In the genomic region with DNA sequence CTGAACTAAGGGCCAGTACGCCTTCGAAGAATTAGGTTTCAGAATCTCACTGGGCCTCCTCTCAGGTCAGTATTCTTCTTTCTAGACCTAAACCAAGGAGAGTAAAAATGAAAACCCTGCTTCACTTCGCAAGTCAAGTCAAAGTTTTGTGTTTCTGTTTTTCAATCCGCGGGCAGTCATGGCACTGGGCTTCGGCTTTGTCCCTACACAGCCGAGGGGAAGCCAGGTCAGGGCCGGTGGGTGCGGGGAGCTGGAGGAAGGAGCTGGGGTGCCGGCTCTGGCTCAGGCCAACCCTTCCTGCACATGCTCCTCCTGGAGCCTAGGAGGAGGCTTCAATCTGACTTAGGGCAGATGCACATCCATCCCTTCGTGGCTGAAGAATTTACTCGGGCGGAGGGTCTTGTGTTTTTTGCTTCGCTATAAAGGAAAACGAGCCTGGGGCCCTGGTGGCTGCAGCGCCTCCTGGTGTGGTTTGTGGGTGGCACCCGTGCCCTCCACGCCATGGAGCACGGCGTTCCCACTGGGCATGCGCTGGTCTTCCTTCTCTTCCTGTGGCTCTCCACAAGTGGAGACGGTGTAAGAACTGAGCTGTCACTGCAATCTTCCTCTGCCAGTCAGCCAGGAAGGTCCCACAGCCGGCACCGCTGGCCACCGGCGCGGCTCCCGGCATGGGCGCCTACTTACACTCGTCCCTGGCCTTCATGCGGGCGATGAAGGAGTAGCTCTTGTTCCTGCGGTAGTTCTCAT, we compare ENCODE assay signal across 21 cellular contexts. TPM values are rescaled to one million over a fixed set of nuclear protein-coding genes. Genes with fewer than 3 reads are reported as not detected.
DNase-seq lines count a peak whose midpoint lies in the region; ATAC-seq, FAIRE-seq and TF ChIP-seq lines count a peak whose summit lies in the region.
"Had no signal": no experiment of that assay in that cellular context is flagged by ENCODE, and none has a peak within 500 bp of the region (broad histone marks: within the 10 kb centered on the region; RNA-seq: fewer than 3 reads in every experiment).

No MANE protein-coding gene starts in this region.

- H3K79me1 ChIP-seq in H9 (ENCODE audit: insufficient read depth, low read depth, low read length, poor library complexity, severe bottlenecking): no peaks in the 10 kb centered on the region

- H3K23ac ChIP-seq in H9 (ENCODE audit: insufficient read length, low read depth, low read length): no peak overlapping the region

- H3K27ac Mint-ChIP-seq in H9: peak overlapping the region in 2 of 3 experiments; percentile 17 to 71; a peak in 3 of 7 replicates
- H3K27ac Mint-ChIP-seq in nephron progenitor cell: peak overlapping the region; percentile 90
- no peak overlapping the region for H3K27ac Mint-ChIP-seq in activated naive CD4-positive, alpha-beta T cell treated with anti-CD3 and anti-CD28 coated beads, Interleukin-2, amount 50 U/mL, for 72 hours
- H3K27ac Mint-ChIP-seq: stimulated activated naive CD8-positive, alpha-beta T cell treated with anti-CD3 and anti-CD28 coated beads, Interleukin-15, Interleukin-2, amounts not matched to agents 100 ng/mL and 50 ng/mL, for 24 hours had no signal

- peaks cover 3% of the 10 kb centered on the region for H4K20me1 ChIP-seq in H9 (ENCODE audit: control insufficient read depth, insufficient read depth, insufficient read length)

- peaks cover 39 to 72% (median 64%) of the 10 kb centered on the region in 3 experiments; a peak in 6 of 7 replicates for H3K36me3 Mint-ChIP-seq in H9 (ENCODE audit: insufficient read depth in 1 of 3, low read depth in 3 of 3)
- H3K36me3 Mint-ChIP-seq in nephron progenitor cell (ENCODE audit: low read depth): peaks cover 23% of the 10 kb centered on the region
- H3K36me3 Mint-ChIP-seq in activated naive CD4-positive, alpha-beta T cell treated with anti-CD3 and anti-CD28 coated beads, Interleukin-2, amount 50 U/mL, for 72 hours: no peaks in the 10 kb centered on the region

- no CpG with 5 or more reads among the region's 33 CpGs for WGBS in H9 (ENCODE audit: extremely low coverage, insufficient read length, low lambda C conversion rate)

- no peak overlapping the region for H4K5ac ChIP-seq in H9 (ENCODE audit: insufficient read length, low read depth, low read length)

- H3T11ph ChIP-seq in H9 (ENCODE audit: low read length): no peak overlapping the region

- no peak overlapping the region for H2BK15ac ChIP-seq in H9 (ENCODE audit: low read depth, low read length)

- ATAC-seq in HG02884 (IDR thresholded peaks at IDR 0.05; ENCODE audit: unreplicated experiment) (no peak), HG02885 (IDR thresholded peaks at IDR 0.05; ENCODE audit: poor library complexity, unreplicated experiment) (no peak)
- no peak for ATAC-seq in activated naive CD4-positive, alpha-beta T cell treated with anti-CD3 and anti-CD28 coated beads, Interleukin-2, amount 50 U/mL, for 72 hours
- ATAC-seq: upper lobe of right lung had no signal

- H3K4me2 ChIP-seq in H9 (ENCODE audit: insufficient read depth, insufficient read length, low read length): no peak overlapping the region

- no peak overlapping the region for H2BK5ac ChIP-seq in H9 (ENCODE audit: insufficient read length, low read length)

- H3K9me3 Mint-ChIP-seq in H9: no peaks in the 10 kb centered on the region
- H3K9me3 Mint-ChIP-seq in nephron progenitor cell: no peaks in the 10 kb centered on the region
- no peaks in the 10 kb centered on the region for H3K9me3 Mint-ChIP-seq in activated naive CD4-positive, alpha-beta T cell treated with anti-CD3 and anti-CD28 coated beads, Interleukin-2, amount 50 U/mL, for 72 hours
- H3K9me3 Mint-ChIP-seq: stimulated activated naive CD8-positive, alpha-beta T cell treated with anti-CD3 and anti-CD28 coated beads, Interleukin-15, Interleukin-2, amounts not matched to agents 100 ng/mL and 50 ng/mL, for 24 hours had no signal

- H2AK5ac ChIP-seq in H9 (ENCODE audit: insufficient read length, low read length): no peak overlapping the region

- no peak overlapping the region for H3K18ac ChIP-seq in H9 (ENCODE audit: insufficient read length, low read depth, low read length)

- H3K9me3 ChIP-seq in BE2C (no peaks in the 10 kb centered on the region), H9 (ENCODE audit: control insufficient read depth, low read depth, low read length) (no peaks in the 10 kb centered on the region)
- H3K9me3 ChIP-seq: Peyer's patch, upper lobe of right lung had no signal

- no peak for FAIRE-seq in bronchial epithelial cell (lab: Jason Lieb, UNC)
- FAIRE-seq: colon, frontal cortex had no signal

- H3K27ac ChIP-seq in H9 (ENCODE audit: insufficient read length, low read depth, low read length): no peak overlapping the region
- H3K27ac ChIP-seq: Peyer's patch, upper lobe of right lung had no signal

- no peaks in the 10 kb centered on the region for H3K23me2 ChIP-seq in H9 (ENCODE audit: insufficient read length, low read depth, low read length, poor library complexity, severe bottlenecking)

- no peak overlapping the region for H2AFZ ChIP-seq in H9 (ENCODE audit: low read length)

- no peak overlapping the region for H3K4ac ChIP-seq in H9 (ENCODE audit: low read depth, low read length)

- no peak overlapping the region for H3K9ac ChIP-seq in H9 (ENCODE audit: extremely low read depth, insufficient read length, low read length)

- peak; percentile 29; the same call in 1 of the 2 replicates for TF ChIP-seq CTCF in BE2C (IDR thresholded peaks at IDR 0.05; ENCODE audit: low read depth, low read length)
- peak; percentile 43; the same call in 2 of the 3 replicates for TF ChIP-seq CTCF in H9 (conservative IDR thresholded peaks at IDR 0.05)
- TF ChIP-seq CTCF in bronchial epithelial cell (IDR thresholded peaks at IDR 0.05; ENCODE audit: insufficient read depth, low read length, severe bottlenecking): peak; percentile 14
- TF ChIP-seq CTCF in nephron progenitor cell (IDR thresholded peaks at IDR 0.05): no peak

- no peak overlapping the region for H2BK12ac ChIP-seq in H9 (ENCODE audit: insufficient read length, low read depth, low read length)

- H3K4me1 Mint-ChIP-seq in H9 (no peaks in the 10 kb centered on the region), nephron progenitor cell (no peaks in the 10 kb centered on the region)

- H3K56ac ChIP-seq in H9 (ENCODE audit: insufficient read length, low read depth, low read length): no peak overlapping the region

- H3K4me1 ChIP-seq in BE2C (no peaks in the 10 kb centered on the region), H9 (ENCODE audit: insufficient read depth, low read length) (no peaks in the 10 kb centered on the region)
- H3K4me1 ChIP-seq: Peyer's patch, upper lobe of right lung had no signal

- no peak overlapping the region for H3K14ac ChIP-seq in H9 (ENCODE audit: insufficient read depth, low read length)

- no peak overlapping the region for H3K4me3 ChIP-seq in BE2C (ENCODE audit: low read depth, low read length)
- H3K4me3 ChIP-seq in bronchial epithelial cell (ENCODE audit: low read depth, low read length): no peak overlapping the region
- H3K4me3 ChIP-seq: Peyer's patch, upper lobe of right lung had no signal

- H3K4me3 Mint-ChIP-seq in H9 (no peak overlapping the region), nephron progenitor cell (no peak overlapping the region)
- H3K4me3 Mint-ChIP-seq: stimulated activated naive CD8-positive, alpha-beta T cell treated with anti-CD3 and anti-CD28 coated beads, Interleukin-15, Interleukin-2, amounts not matched to agents 100 ng/mL and 50 ng/mL, for 24 hours had no signal

- H3K36me3 ChIP-seq in BE2C: peaks cover 78% of the 10 kb centered on the region
- peaks cover 33% of the 10 kb centered on the region for H3K36me3 ChIP-seq in bronchial epithelial cell (ENCODE audit: control insufficient read depth, insufficient read depth, low read length)

- H3K79me2 ChIP-seq in H9 (ENCODE audit: insufficient read depth, low read length): no peaks in the 10 kb centered on the region

- no peaks in the 10 kb centered on the region for H3K27me3 ChIP-seq in BE2C
- H3K27me3 ChIP-seq in H9 (ENCODE audit: insufficient read depth, low read length): no peaks in the 10 kb centered on the region
- no peaks in the 10 kb centered on the region for H3K27me3 ChIP-seq in bronchial epithelial cell (ENCODE audit: control insufficient read depth, insufficient read depth, low read length)
- H3K27me3 ChIP-seq: Peyer's patch, upper lobe of right lung had no signal

- no peak overlapping the region for H4K8ac ChIP-seq in H9 (replicated peaks; ENCODE audit: insufficient read length, low read depth, low read length)

- H2BK120ac ChIP-seq in H9 (ENCODE audit: low read depth, low read length, poor library complexity, severe bottlenecking): no peak overlapping the region

- H4K91ac ChIP-seq in H9 (ENCODE audit: insufficient read length, low read depth, low read length): no peak overlapping the region

- H2BK20ac ChIP-seq in H9 (ENCODE audit: low read depth, low read length, poor library complexity, severe bottlenecking): no peak overlapping the region

- no peak for DNase-seq in BE2C
- no peak for DNase-seq in H9
- no peak for DNase-seq in bronchial epithelial cell (ENCODE audit: low read depth)
- DNase-seq in nephron progenitor cell: no peak
- no peak for DNase-seq in activated naive CD4-positive, alpha-beta T cell treated with anti-CD3 and anti-CD28 coated beads, Interleukin-2, amount 50 U/mL, for 72 hours (ENCODE audit: low spot score in 2 of 2)
- no peak for DNase-seq in GDM1 (lab: John Stamatoyannopoulos, UW)
- DNase-seq: activated CD4-positive, CD25-positive, alpha-beta regulatory T cell treated with anti-CD3 and anti-CD28 coated beads, Interleukin-2, amount 50 U/mL, for 72 hours; midbrain; NCI-H1417 treated with DMSO at 0.1 percent for 48 hours; NCI-H2171 treated with DMSO at 0.1 percent for 48 hours; Peyer's patch; retina; upper lobe of right lung had no signal

- H3K27me3 Mint-ChIP-seq in H9 (ENCODE audit: low read depth) (no peaks in the 10 kb centered on the region), nephron progenitor cell (ENCODE audit: low read depth, poor library complexity) (no peaks in the 10 kb centered on the region)
- H3K27me3 Mint-ChIP-seq: stimulated activated naive CD8-positive, alpha-beta T cell treated with anti-CD3 and anti-CD28 coated beads, Interleukin-15, Interleukin-2, amounts not matched to agents 100 ng/mL and 50 ng/mL, for 24 hours had no signal

RNA-seq across cellular contexts. Expression of a gene that starts 22.5 kb away (rescaled TPM):
- 13.8 TPM for polyA plus RNA-seq in BE2C (2012; ENCODE audit: insufficient read depth, insufficient read length, low read depth)
- 5.7 and 6.4 TPM in 2 replicates for total RNA-seq in H9 (2021)
- 0.77 and 1.1 TPM in 2 replicates for total RNA-seq in bronchial epithelial cell
- 1 to 10 TPM; 3.1 to 4.3 TPM for total RNA-seq in activated naive CD4-positive, alpha-beta T cell treated with anti-CD3 and anti-CD28 coated beads, Interleukin-2, amount 50 U/mL, for 72 hours

RNA-seq across cellular contexts. Expression of a gene that starts 22.7 kb away (rescaled TPM):
- polyA plus RNA-seq in BE2C (2012; ENCODE audit: insufficient read depth, insufficient read length, low read depth): not detected
- total RNA-seq in H9 (2021) (0.44 and 0.53 TPM in 2 replicates), bronchial epithelial cell (0.26 and 0.51 TPM in 2 replicates)
- total RNA-seq in activated naive CD4-positive, alpha-beta T cell treated with anti-CD3 and anti-CD28 coated beads, Interleukin-2, amount 50 U/mL, for 72 hours: not detected
- total RNA-seq: frontal cortex, G401, M059J, Peyer's patch, upper lobe of right lung had no signal
- polyA plus RNA-seq: neural cell had no signal

RNA-seq across cellular contexts. Expression of a gene that starts 23.6 kb away (rescaled TPM):
- 178 TPM for polyA plus RNA-seq in BE2C (2012; ENCODE audit: insufficient read depth, insufficient read length, low read depth)
- total RNA-seq in H9 (2021): 92.2 and 101 TPM in 2 replicates
- total RNA-seq in bronchial epithelial cell: 2.4 and 5.8 TPM in 2 replicates
- 100 to 1,000 TPM in 1 of 2 donors, 10 to 100 TPM in 1; 54.9 to 117 TPM for total RNA-seq in activated naive CD4-positive, alpha-beta T cell treated with anti-CD3 and anti-CD28 coated beads, Interleukin-2, amount 50 U/mL, for 72 hours

RNA-seq across cellular contexts. Expression of a gene that starts 46.9 kb away (rescaled TPM):
- polyA plus RNA-seq in BE2C (2012; ENCODE audit: insufficient read depth, insufficient read length, low read depth): 68.7 TPM
- total RNA-seq in H9 (2021) (31.8 and 33.3 TPM in 2 replicates), bronchial epithelial cell (11.1 and 14.3 TPM in 2 replicates)
- 10 to 100 TPM; 35.0 to 43.8 TPM for total RNA-seq in activated naive CD4-positive, alpha-beta T cell treated with anti-CD3 and anti-CD28 coated beads, Interleukin-2, amount 50 U/mL, for 72 hours

RNA-seq across cellular contexts. Expression of a gene that starts 53.6 kb away (rescaled TPM):
- polyA plus RNA-seq in BE2C (2012; ENCODE audit: insufficient read depth, insufficient read length, low read depth): 103 TPM
- 34.0 and 35.8 TPM in 2 replicates for total RNA-seq in H9 (2021)
- total RNA-seq in bronchial epithelial cell: 24.7 and 26.1 TPM in 2 replicates
- 10 to 100 TPM; 39.5 to 58.2 TPM for total RNA-seq in activated naive CD4-positive, alpha-beta T cell treated with anti-CD3 and anti-CD28 coated beads, Interleukin-2, amount 50 U/mL, for 72 hours

Comparison
In these comparisons a context has a peak if more than half of its experiments do, and no peak if none do; other contexts are left out.
1. H3K27ac Mint-ChIP-seq: peak in H9 (2 of 3) and nephron progenitor cell (single experiment); none in activated naive CD4-positive, alpha-beta T cell treated with anti-CD3 and anti-CD28 coated beads, Interleukin-2, amount 50 U/mL, for 72 hours (0 of 2).